15 cellular contexts compared by ENCODE assay signal in genomic region chr4:94532016-94532789, GRCh38.
DNase-seq lines count a peak whose midpoint lies in the region; ATAC-seq and TF ChIP-seq lines count a peak whose summit lies in the region.
"Had no signal": no experiment of that assay in that cellular context is flagged by ENCODE, and none has a peak within 500 bp of the region (broad histone marks: within the 10 kb centered on the region; RNA-seq: fewer than 3 reads in every experiment).

No MANE protein-coding gene starts in this region.

- H3K27ac ChIP-seq in cardiac muscle cell: peak overlapping the region; percentile 68
- H3K27ac ChIP-seq in tibial artery: peak overlapping the region; percentile 38 to 75
- H3K27ac ChIP-seq in right lobe of liver: no peak overlapping the region
- H3K27ac ChIP-seq: thyroid gland had no signal

- intact Hi-C loops in cardiac septum (cut with DNase I): no loop called here
- intact Hi-C loops in tibial artery (cut with DNase I; ENCODE audit: low total_unique reads): no loop called here
- intact Hi-C loops in right lobe of liver (cut with DNase I): no loop called here

- TF ChIP-seq CTCF in cardiac muscle cell (IDR thresholded peaks at IDR 0.05; ENCODE audit: low read depth, low read length) (no peak), tibial artery (IDR thresholded peaks at IDR 0.05) (no peak), right lobe of liver (IDR thresholded peaks at IDR 0.05) (no peak)

- no peak for ATAC-seq in right lobe of liver

- H3K9me3 ChIP-seq in cardiac muscle cell (ENCODE audit: low read depth): no peaks in the 10 kb centered on the region
- H3K9me3 ChIP-seq in tibial artery: no peaks in the 10 kb centered on the region
- no peaks in the 10 kb centered on the region for H3K9me3 ChIP-seq in right lobe of liver
- H3K9me3 ChIP-seq: thyroid gland had no signal

- H3K4me3 ChIP-seq in cardiac muscle cell (no peak overlapping the region), tibial artery (no peak overlapping the region), right lobe of liver (no peak overlapping the region)
- H3K4me3 ChIP-seq: thyroid gland had no signal

- H3K27me3 ChIP-seq in cardiac muscle cell: no peaks in the 10 kb centered on the region
- no peaks in the 10 kb centered on the region for H3K27me3 ChIP-seq in tibial artery
- H3K27me3 ChIP-seq in right lobe of liver: no peaks in the 10 kb centered on the region
- H3K27me3 ChIP-seq: thyroid gland had no signal

- DNase-seq in cardiac muscle cell (ENCODE audit: low read depth in 1 of 2, low spot score in 1 of 2) (peak in 1 of 2 donors; percentile 40), cardiac septum (ENCODE audit: low spot score) (no peak), amniotic stem cell (lab: John Stamatoyannopoulos, UW) (peak; percentile 23), fibroblast of the conjunctiva (ENCODE audit: low read depth) (peak; percentile 33), tibial artery (no peak), right lobe of liver (no peak), AG20443 (ENCODE audit: low spot score) (no peak), NCI-H1048 (lab: John Stamatoyannopoulos, UW) (no peak)
- DNase-seq: 8988T; activated CD8-positive, alpha-beta memory T cell treated with anti-CD3 and anti-CD28 coated beads, Interleukin-2, amount 50 U/mL, for 4 hours; activated naive CD8-positive, alpha-beta T cell treated with anti-CD3 and anti-CD28 coated beads for 36 hours; NCI-H1417 treated with DMSO at 0.1 percent for 48 hours; NCI-H748 treated with DMSO at 0.1 percent for 48 hours; SIG-M5; thyroid gland had no signal

- 84% methylated on average over 8 of the region's 9 CpGs for WGBS in right lobe of liver (ENCODE audit: insufficient coverage, low coverage, low lambda C conversion rate, missing lambda C conversion rate)

- H3K36me3 ChIP-seq in cardiac muscle cell: no peaks in the 10 kb centered on the region
- H3K36me3 ChIP-seq in tibial artery: no peaks in the 10 kb centered on the region
- no peaks in the 10 kb centered on the region for H3K36me3 ChIP-seq in right lobe of liver
- H3K36me3 ChIP-seq: thyroid gland had no signal

- TF ChIP-seq POLR2A in right lobe of liver (IDR thresholded peaks at IDR 0.05): no peak

- H3K4me1 ChIP-seq in cardiac muscle cell (ENCODE audit: low read depth) (peaks cover 74% of the 10 kb centered on the region), tibial artery (peaks cover 0 to 100% (median 66%) of the 10 kb centered on the region in 4 donors), right lobe of liver (peaks cover 0 to 57% (median 7%) of the 10 kb centered on the region in 4 donors)

Comparison
In these comparisons a context has a peak if more than half of its experiments do, and no peak if none do; other contexts are left out.
1. DNase-seq: peak in amniotic stem cell (single experiment) and fibroblast of the conjunctiva (single experiment); none in cardiac septum (single experiment), tibial artery (0 of 2), right lobe of liver (0 of 3), AG20443 (single experiment) and NCI-H1048 (single experiment).
2. H3K27ac ChIP-seq: peak in cardiac muscle cell (single experiment) and tibial artery (2 of 2); none in right lobe of liver (0 of 3).